In the genomic region with DNA sequence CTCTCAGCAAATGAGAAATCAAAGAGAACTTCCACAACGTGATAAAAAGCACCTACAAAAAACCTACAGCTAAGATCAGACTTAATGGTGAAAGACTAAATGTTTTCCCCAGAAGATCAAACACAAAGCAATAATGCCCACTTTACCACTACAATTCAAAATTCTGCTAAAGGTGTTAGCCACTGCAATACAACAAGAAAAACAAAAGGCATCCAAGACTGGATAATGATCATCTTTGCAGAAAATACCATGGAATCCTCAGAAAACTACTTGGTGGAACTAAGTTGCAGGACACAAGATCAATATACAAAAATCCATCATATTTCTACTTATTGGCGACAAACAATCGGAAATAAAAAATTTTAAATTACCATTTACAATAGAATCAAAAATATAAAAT, we compare ENCODE assay signal across 11 cellular contexts.
"Had no signal": no experiment of that assay in that cellular context is flagged by ENCODE, and none has a peak within 500 bp of the region (broad histone marks: within the 10 kb centered on the region; RNA-seq: fewer than 3 reads in every experiment).

No MANE protein-coding gene starts in this region.

- DNase-seq: activated CD4-positive, alpha-beta T cell treated with anti-CD3 and anti-CD28 coated beads, Interleukin-2, amount 50 U/mL, for 4 hours; effector CD4-positive, alpha-beta T cell; kidney; left ventricle myocardium superior; mesenchymal stem cell; pancreas; SK-N-SH; stimulated activated CD4-positive, alpha-beta T cell treated with anti-CD3 and anti-CD28 coated beads, Interleukin-4, amount 100 ng/mL, for 4 hours; T-helper 17 cell had no signal

- ATAC-seq: left ventricle myocardium superior, pancreas, T-helper 17 cell had no signal

- H3K9ac ChIP-seq: SK-N-SH had no signal

- H3K27me3 ChIP-seq: pancreas had no signal

- H3K27ac Mint-ChIP-seq: T-helper 17 cell had no signal

- H3K9me2 ChIP-seq: SK-N-SH had no signal

- H3K27ac ChIP-seq: coronary artery, pancreas, skin epidermis had no signal

- H3K4me2 ChIP-seq: SK-N-SH had no signal

- H3K4me3 ChIP-seq: coronary artery, pancreas, skin epidermis had no signal

- H3K27me3 Mint-ChIP-seq: T-helper 17 cell had no signal

- H3K9me3 ChIP-seq: pancreas had no signal
